ENCODE assay signal across 8 cellular contexts in the genomic region with DNA sequence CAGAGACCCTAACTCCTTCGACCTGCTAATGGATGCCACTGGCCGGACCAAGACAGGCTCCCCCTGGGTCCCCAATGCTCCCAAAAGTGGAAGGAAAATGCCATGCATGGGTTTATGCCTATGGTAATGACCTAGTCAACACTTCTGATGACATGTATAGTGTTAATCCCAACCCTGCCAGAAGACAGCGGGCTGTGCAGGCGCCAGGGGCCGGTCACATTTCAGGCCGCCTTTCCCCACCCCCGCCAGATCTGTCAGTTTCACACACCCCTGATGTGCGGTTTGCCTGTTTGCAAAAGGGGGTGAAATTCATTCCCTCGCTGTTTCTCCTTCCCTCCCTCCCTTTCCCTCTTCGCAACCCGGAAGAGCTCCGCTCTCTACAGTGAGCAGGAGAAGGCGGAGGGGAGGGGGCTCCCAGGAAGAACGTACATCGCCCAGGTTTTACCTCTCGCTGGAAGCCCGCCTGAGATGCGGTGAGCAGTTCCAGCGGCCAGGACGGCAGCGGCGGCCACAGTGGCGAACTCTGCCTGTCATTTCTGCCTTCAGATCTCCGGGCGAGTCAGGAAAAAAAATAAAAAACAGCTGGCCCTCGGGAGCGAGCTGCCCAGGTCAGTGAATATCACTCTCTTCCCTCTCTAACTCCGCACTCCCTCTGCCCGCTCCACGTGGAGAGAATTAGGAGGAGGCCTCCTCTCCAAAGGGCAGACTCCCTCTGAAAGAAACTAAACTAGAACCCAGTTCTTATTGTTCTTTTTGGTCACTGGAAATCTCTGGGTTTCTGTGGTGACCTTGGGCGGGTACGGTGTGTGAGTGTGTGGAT. TPM values are rescaled to one million over a fixed set of nuclear protein-coding genes. Genes with fewer than 3 reads are reported as not detected.
DNase-seq lines count a peak whose midpoint lies in the region; ATAC-seq and TF ChIP-seq lines count a peak whose summit lies in the region.

No MANE protein-coding gene starts in this region.

- in situ Hi-C loops in T47D (cut with HindIII; ENCODE audit: low pct_unique_long_range_greater_than_20kb, low sequenced_read_pairs), result no loop called here

- no peaks in the 10 kb centered on the region for H3K36me3 ChIP-seq in BE2C
- H3K36me3 ChIP-seq in naive thymus-derived CD4-positive, alpha-beta T cell (ENCODE audit: control insufficient read depth in 2 of 3, insufficient read depth in 3 of 3, low read length in 3 of 3), result no peaks in the 10 kb centered on the region

- intact Hi-C loops in naive thymus-derived CD4-positive, alpha-beta T cell (cut with micrococcal nuclease), result loop anchor here (1.0 to 10.0 kb wide), 4 partner anchors 8 to 1257 kb away; no protein-coding TSS in a partner anchor

- H3K4me1 Mint-ChIP-seq in naive thymus-derived CD4-positive, alpha-beta T cell, result peaks cover 36 to 80% (median 64%) of the 10 kb centered on the region in 7 donors

- peaks cover 0 to 5% (median 0%) of the 10 kb centered on the region in 5 donors for H3K36me3 Mint-ChIP-seq in naive thymus-derived CD4-positive, alpha-beta T cell

- H3K4me1 ChIP-seq in BE2C, result no peaks in the 10 kb centered on the region
- peaks cover 56 to 59% of the 10 kb centered on the region in 2 donors for H3K4me1 ChIP-seq in naive thymus-derived CD4-positive, alpha-beta T cell (ENCODE audit: control insufficient read depth in 2 of 2, insufficient read depth in 2 of 2, low read length in 2 of 2)

- POLR2A ChIA-PET in naive thymus-derived CD4-positive, alpha-beta T cell (lab: Charles Lee), result interaction anchor here (0.5 to 2.4 kb wide), 3 partner anchors 15 to 1085 kb away, joined by 3 to 9 read pairs (median 5); no protein-coding TSS in a partner anchor

- H3K27me3 ChIP-seq in BE2C, result no peaks in the 10 kb centered on the region
- H3K27me3 ChIP-seq in naive thymus-derived CD4-positive, alpha-beta T cell (ENCODE audit: control insufficient read depth in 2 of 2, insufficient read depth in 2 of 2, low read length in 2 of 2), result peaks cover 54 to 86% of the 10 kb centered on the region in 2 donors

- CTCF ChIA-PET in naive thymus-derived CD4-positive, alpha-beta T cell (lab: Charles Lee), result no interaction called here

- H3K9me3 ChIP-seq in BE2C, result no peaks in the 10 kb centered on the region
- no peaks in the 10 kb centered on the region for H3K9me3 ChIP-seq in naive thymus-derived CD4-positive, alpha-beta T cell (ENCODE audit: control insufficient read depth in 2 of 3, low read length in 3 of 3)

- H3K9me3 Mint-ChIP-seq in naive thymus-derived CD4-positive, alpha-beta T cell, result peaks cover 0 to 19% (median 2%) of the 10 kb centered on the region in 11 donors

- peak overlapping the region; percentile 23 to 71 (median 59) for H3K4me3 Mint-ChIP-seq in naive thymus-derived CD4-positive, alpha-beta T cell

- H3K4me3 ChIP-seq in BE2C (ENCODE audit: low read depth, low read length), result peak overlapping the region; percentile 93
- H3K4me3 ChIP-seq in naive thymus-derived CD4-positive, alpha-beta T cell (ENCODE audit: low read length), result peak overlapping the region; percentile 26

- ATAC-seq in HG02870 (IDR thresholded peaks at IDR 0.05; ENCODE audit: unreplicated experiment), result peak; percentile 27
- no peak for ATAC-seq in naive thymus-derived CD4-positive, alpha-beta T cell
- ATAC-seq in HG03442 (IDR thresholded peaks at IDR 0.05; ENCODE audit: unreplicated experiment), result no peak

- H3K27ac ChIP-seq in naive thymus-derived CD4-positive, alpha-beta T cell (ENCODE audit: low read depth, low read length), result no peak overlapping the region

- TF ChIP-seq CTCF in BE2C (IDR thresholded peaks at IDR 0.05; ENCODE audit: low read depth, low read length), result no peak

- H3K27ac Mint-ChIP-seq in naive thymus-derived CD4-positive, alpha-beta T cell, result peak overlapping the region in 4 of 9 donors; percentile 9 to 42 (median 12)

- peaks cover 87 to 93% (median 90%) of the 10 kb centered on the region in 5 donors for H3K27me3 Mint-ChIP-seq in naive thymus-derived CD4-positive, alpha-beta T cell

- DNase-seq in BE2C (peak; percentile 61), T47D (ENCODE audit: low read depth in 1 of 2, low spot score in 1 of 2) (peak; percentile 90 to 93), hippocampal formation (lab: John Stamatoyannopoulos, UW) (no peak), COLO668 (lab: John Stamatoyannopoulos, UW; ENCODE audit: unreplicated experiment) (no peak), KG1 (lab: John Stamatoyannopoulos, UW) (no peak)
- DNase-seq in naive thymus-derived CD4-positive, alpha-beta T cell, result peak in 6 of 9 donors; percentile 18 to 29 (median 24)

RNA-seq across cellular contexts. Expression of gene GATA3, which starts 9.4 kb away (rescaled TPM):
- polyA plus RNA-seq in BE2C (2012; ENCODE audit: insufficient read depth, insufficient read length, low read depth), result 223 TPM
- 10 to 100 TPM; 31.2 to 60.1 (median 38.6) TPM for total RNA-seq in naive thymus-derived CD4-positive, alpha-beta T cell
- 10 to 100 TPM; 24.0 to 30.9 TPM for polyA plus RNA-seq in naive thymus-derived CD4-positive, alpha-beta T cell

Comparison
In these comparisons a context has a peak if more than half of its experiments do, and no peak if none do; other contexts are left out.
1. DNase-seq: peak in BE2C (single experiment), T47D (2 of 2) and naive thymus-derived CD4-positive, alpha-beta T cell (6 of 9); none in hippocampal formation (0 of 2), COLO668 (single experiment) and KG1 (single experiment).